Comparison of ENCODE assay signal across 14 cellular contexts in the genomic region with DNA sequence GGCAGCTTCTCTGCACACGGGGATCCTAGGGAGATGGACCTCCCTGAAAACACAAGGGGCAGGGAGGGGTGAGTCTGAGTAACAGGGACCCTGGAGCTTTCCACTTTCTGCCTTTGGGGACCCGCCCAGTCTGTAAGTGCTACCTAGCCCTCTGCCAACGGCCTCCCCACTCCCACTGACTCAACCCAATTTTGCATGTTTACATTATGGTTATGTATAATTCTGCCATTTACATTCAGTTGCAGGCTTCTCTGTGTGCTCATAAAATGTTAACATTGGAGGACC.
"Had no signal": no experiment of that assay in that cellular context is flagged by ENCODE, and none has a peak within 500 bp of the region (broad histone marks: within the 10 kb centered on the region; RNA-seq: fewer than 3 reads in every experiment).

No MANE protein-coding gene starts in this region.

- H3K27ac ChIP-seq: epithelial cell of prostate, neural progenitor cell, skin epidermis, VCaP had no signal

- H3K36me3 ChIP-seq: neural progenitor cell had no signal

- H3K4me3 Mint-ChIP-seq: activated CD8-positive, alpha-beta T cell treated with anti-CD3 and anti-CD28 coated beads, Interleukin-2, amount 10 ng/mL, durations not matched to agents 7 days and 5 days; activated naive CD4-positive, alpha-beta T cell treated with anti-CD3 and anti-CD28 coated beads, Interleukin-2, amount 10 ng/mL, durations not matched to agents 7 days and 5 days; effector memory CD8-positive, alpha-beta T cell; neural progenitor cell had no signal

- ATAC-seq: activated CD8-positive, alpha-beta T cell treated with anti-CD3 and anti-CD28 coated beads, Interleukin-2, amount 10 ng/mL, durations not matched to agents 7 days and 5 days; effector memory CD8-positive, alpha-beta T cell had no signal

- H3K36me3 Mint-ChIP-seq: activated naive CD4-positive, alpha-beta T cell treated with anti-CD3 and anti-CD28 coated beads, Interleukin-2, amount 10 ng/mL, durations not matched to agents 7 days and 5 days; neural progenitor cell had no signal

- H3K9ac ChIP-seq: neural progenitor cell had no signal

- DNase-seq: activated CD8-positive, alpha-beta T cell treated with anti-CD3 and anti-CD28 coated beads, Interleukin-2, amount 10 ng/mL, durations not matched to agents 7 days and 5 days; activated naive CD4-positive, alpha-beta T cell treated with anti-CD3 and anti-CD28 coated beads, Interleukin-2, amount 10 ng/mL, durations not matched to agents 7 days and 5 days; central memory CD4-positive, alpha-beta T cell; cortex of kidney; effector memory CD8-positive, alpha-beta T cell; hippocampal formation; kidney glomerular epithelial cell; T1000; trophoblast cell had no signal

- H3K4me1 Mint-ChIP-seq: activated naive CD4-positive, alpha-beta T cell treated with anti-CD3 and anti-CD28 coated beads, Interleukin-2, amount 10 ng/mL, durations not matched to agents 7 days and 5 days had no signal

- H3K4me3 ChIP-seq: neural progenitor cell, skin epidermis had no signal

- H2AFZ ChIP-seq: neural progenitor cell had no signal

- H3K27ac Mint-ChIP-seq: activated CD8-positive, alpha-beta T cell treated with anti-CD3 and anti-CD28 coated beads, Interleukin-2, amount 10 ng/mL, durations not matched to agents 7 days and 5 days; activated naive CD4-positive, alpha-beta T cell treated with anti-CD3 and anti-CD28 coated beads, Interleukin-2, amount 10 ng/mL, durations not matched to agents 7 days and 5 days; activated T-helper 2 cell treated with anti-CD3 and anti-CD28 coated beads, Interferon-gamma antibody, Interleukin-2, Interleukin-4, amounts not matched to agents 10 μg/mL and 5 μg/mL and 100 μg/mL, durations not matched to agents 14 hours and 24 hours and 36 hours; effector memory CD8-positive, alpha-beta T cell; neural progenitor cell had no signal

- H3K9me3 Mint-ChIP-seq: activated naive CD4-positive, alpha-beta T cell treated with anti-CD3 and anti-CD28 coated beads, Interleukin-2, amount 10 ng/mL, durations not matched to agents 7 days and 5 days; activated T-helper 2 cell treated with anti-CD3 and anti-CD28 coated beads, Interferon-gamma antibody, Interleukin-2, Interleukin-4, amounts not matched to agents 10 μg/mL and 5 μg/mL and 100 μg/mL, durations not matched to agents 14 hours and 24 hours and 36 hours; effector memory CD8-positive, alpha-beta T cell; neural progenitor cell had no signal
